ENCODE assay signal across 1 cellular context in the genomic region with DNA sequence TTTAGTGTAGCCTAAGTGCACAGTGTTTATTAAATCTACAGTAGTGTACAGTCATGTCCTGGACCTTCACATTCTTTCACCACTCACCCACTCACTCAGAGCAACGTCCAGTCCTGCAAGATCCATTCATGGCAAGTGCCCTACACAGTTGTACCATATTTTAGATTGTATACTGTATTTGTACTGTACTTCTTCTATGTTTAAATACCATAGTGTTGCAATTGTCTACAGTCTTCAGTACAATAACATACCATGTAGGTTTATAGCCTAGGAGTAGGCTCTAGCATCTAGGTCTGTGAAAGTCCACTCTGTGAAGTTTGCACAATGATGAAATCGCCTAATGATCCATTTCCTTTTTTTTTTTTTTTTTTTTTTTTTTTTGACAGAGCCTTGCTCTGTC.
TF ChIP-seq lines count a peak whose summit lies in the region.

No MANE protein-coding gene starts in this region.

TF ChIP-seq in GM12878, 131 proteins besides CTCF, POLR2A, EP300 and RAD21 (continued from another document):
- TF ChIP-seq, protein P1, sequence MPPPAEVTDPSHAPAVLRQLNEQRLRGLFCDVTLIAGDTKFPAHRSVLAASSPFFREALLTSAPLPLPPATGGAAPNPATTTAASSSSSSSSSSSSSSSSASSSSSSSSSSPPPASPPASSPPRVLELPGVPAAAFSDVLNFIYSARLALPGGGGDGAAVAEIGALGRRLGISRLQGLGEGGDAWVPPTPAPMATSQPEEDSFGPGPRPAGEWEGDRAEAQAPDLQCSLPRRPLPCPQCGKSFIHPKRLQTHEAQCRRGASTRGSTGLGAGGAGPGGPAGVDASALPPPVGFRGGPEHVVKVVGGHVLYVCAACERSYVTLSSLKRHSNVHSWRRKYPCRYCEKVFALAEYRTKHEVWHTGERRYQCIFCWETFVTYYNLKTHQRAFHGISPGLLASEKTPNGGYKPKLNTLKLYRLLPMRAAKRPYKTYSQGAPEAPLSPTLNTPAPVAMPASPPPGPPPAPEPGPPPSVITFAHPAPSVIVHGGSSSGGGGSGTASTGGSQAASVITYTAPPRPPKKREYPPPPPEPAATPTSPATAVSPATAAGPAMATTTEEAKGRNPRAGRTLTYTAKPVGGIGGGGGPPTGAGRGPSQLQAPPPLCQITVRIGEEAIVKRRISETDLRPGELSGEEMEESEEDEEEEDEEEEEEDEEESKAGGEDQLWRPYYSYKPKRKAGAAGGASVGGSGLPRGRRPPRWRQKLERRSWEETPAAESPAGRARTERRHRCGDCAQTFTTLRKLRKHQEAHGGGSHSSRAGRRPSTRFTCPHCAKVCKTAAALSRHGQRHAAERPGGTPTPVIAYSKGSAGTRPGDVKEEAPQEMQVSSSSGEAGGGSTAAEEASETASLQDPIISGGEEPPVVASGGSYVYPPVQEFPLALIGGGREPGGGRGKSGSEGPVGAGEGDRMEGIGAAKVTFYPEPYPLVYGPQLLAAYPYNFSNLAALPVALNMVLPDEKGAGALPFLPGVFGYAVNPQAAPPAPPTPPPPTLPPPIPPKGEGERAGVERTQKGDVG (CRISPR knock-in tag; IDR thresholded peaks at IDR 0.05), result no peak
- TF ChIP-seq SUZ12 (IDR thresholded peaks at IDR 0.05; ENCODE audit: unreplicated experiment) (no peak), POU2F2 (IDR thresholded peaks at IDR 0.05; ENCODE audit: borderline replicate concordance, low read depth, low read length) (no peak), ZNF384 (IDR thresholded peaks at IDR 0.05; ENCODE audit: borderline replicate concordance, low read depth, low read length) (no peak)
TF ChIP-seq in GM12878: peak in this region for 0.
